Comparison of ENCODE assay signal across 9 cellular contexts in genomic region chr7:87316097-87316700, GRCh38. TPM values are rescaled to one million over a fixed set of nuclear protein-coding genes. Genes with fewer than 3 reads are reported as not detected.
DNase-seq lines count a peak whose midpoint lies in the region; ATAC-seq, FAIRE-seq and TF ChIP-seq lines count a peak whose summit lies in the region.
"Had no signal": no experiment of that assay in that cellular context is flagged by ENCODE, and none has a peak within 500 bp of the region (broad histone marks: within the 10 kb centered on the region; RNA-seq: fewer than 3 reads in every experiment).

No MANE protein-coding gene starts in this region.

- H3K27me3 ChIP-seq in left lung: no peaks in the 10 kb centered on the region
- no peaks in the 10 kb centered on the region for H3K27me3 ChIP-seq in CD8-positive, alpha-beta memory T cell (ENCODE audit: insufficient read depth, low read length, poor library complexity, severe bottlenecking)
- H3K27me3 ChIP-seq: tibial artery had no signal

- H3K9me3 Mint-ChIP-seq in CD8-positive, alpha-beta memory T cell: peaks cover 0 to 4% (median 0%) of the 10 kb centered on the region in 5 donors

- POLR2A ChIA-PET in CD8-positive, alpha-beta memory T cell (lab: Charles Lee): interaction anchor here (0.6 kb wide), 1 partner anchor 99 kb away, joined by 3 read pairs; no protein-coding TSS in a partner anchor

- no peaks in the 10 kb centered on the region for H3K9me3 ChIP-seq in left lung
- H3K9me3 ChIP-seq in CD8-positive, alpha-beta memory T cell (ENCODE audit: low read length): no peaks in the 10 kb centered on the region
- H3K9me3 ChIP-seq: tibial artery had no signal

- no peaks in the 10 kb centered on the region for H3K4me1 ChIP-seq in left lung
- H3K4me1 ChIP-seq in CD8-positive, alpha-beta memory T cell (ENCODE audit: insufficient read depth, low read length): no peaks in the 10 kb centered on the region
- H3K4me1 ChIP-seq: tibial artery had no signal

- DNase-seq in left lung (no peak), HK-2 (ENCODE audit: unreplicated experiment) (no peak), NCI-H748 treated with DMSO at 0.1 percent for 48 hours (lab: John Stamatoyannopoulos, UW) (no peak), H54 (ENCODE audit: insufficient read length, low spot score) (no peak)
- DNase-seq in CD8-positive, alpha-beta memory T cell: no peak
- DNase-seq: tibial artery had no signal

- ATAC-seq in GM18867 (IDR thresholded peaks at IDR 0.05; ENCODE audit: unreplicated experiment) (peak; percentile 77), GM21723 (IDR thresholded peaks at IDR 0.05; ENCODE audit: unreplicated experiment) (peak; percentile 85), HG03354 (IDR thresholded peaks at IDR 0.05; ENCODE audit: poor library complexity, severe bottlenecking, unreplicated experiment) (peak; percentile 67), left lung (no peak)

- no peak overlapping the region for H3K27ac Mint-ChIP-seq in CD8-positive, alpha-beta memory T cell

- H3K4me1 Mint-ChIP-seq in CD8-positive, alpha-beta memory T cell: peaks cover 22 to 29% (median 27%) of the 10 kb centered on the region in 3 donors

- no peak overlapping the region for H3K4me3 Mint-ChIP-seq in CD8-positive, alpha-beta memory T cell

- peaks cover 0 to 5% of the 10 kb centered on the region in 2 donors for H3K27me3 Mint-ChIP-seq in CD8-positive, alpha-beta memory T cell

- no peaks in the 10 kb centered on the region for H3K36me3 ChIP-seq in left lung
- no peaks in the 10 kb centered on the region for H3K36me3 ChIP-seq in CD8-positive, alpha-beta memory T cell (ENCODE audit: insufficient read depth, low read length)
- H3K36me3 ChIP-seq: tibial artery had no signal

- H3K36me3 Mint-ChIP-seq in CD8-positive, alpha-beta memory T cell: peaks cover 0 to 2% (median 0%) of the 10 kb centered on the region in 3 donors

- no peak overlapping the region for H3K4me3 ChIP-seq in left lung
- no peak overlapping the region for H3K4me3 ChIP-seq in CD8-positive, alpha-beta memory T cell (ENCODE audit: low read length)
- H3K4me3 ChIP-seq: tibial artery had no signal

- intact Hi-C loops in left lung (cut with DNase I): loop anchor here in 1 of 2 donors (10.0 kb wide), 1 partner anchor 99 kb away; no protein-coding TSS in a partner anchor

- no peak for FAIRE-seq in H54 (lab: Jason Lieb, UNC)

- no peak for TF ChIP-seq POLR2A in H54 (IDR thresholded peaks at IDR 0.05; ENCODE audit: low read depth, low read length)

- TF ChIP-seq CTCF in left lung (IDR thresholded peaks at IDR 0.05): no peak

- peak overlapping the region; percentile 16 to 59 for H3K27ac ChIP-seq in left lung
- no peak overlapping the region for H3K27ac ChIP-seq in CD8-positive, alpha-beta memory T cell (ENCODE audit: low read depth, low read length)
- H3K27ac ChIP-seq: tibial artery had no signal

- CTCF ChIA-PET in CD8-positive, alpha-beta memory T cell (lab: Charles Lee): interaction anchor here (1.5 to 11.9 kb wide), 2 partner anchors 11 to 97 kb away, joined by 3 to 201 read pairs; no protein-coding TSS in a partner anchor

RNA-seq across cellular contexts. Expression of gene CROT, which starts 29.3 kb away (rescaled TPM):
- 10 to 100 TPM; 13.0 to 15.5 TPM for total RNA-seq in left lung
- 1 to 10 TPM; 9.9 TPM for total RNA-seq in CD8-positive, alpha-beta memory T cell
- 8.5 TPM for polyA plus RNA-seq in CD8-positive, alpha-beta memory T cell
